ENCODE assay signal across 21 cellular contexts in the genomic region with DNA sequence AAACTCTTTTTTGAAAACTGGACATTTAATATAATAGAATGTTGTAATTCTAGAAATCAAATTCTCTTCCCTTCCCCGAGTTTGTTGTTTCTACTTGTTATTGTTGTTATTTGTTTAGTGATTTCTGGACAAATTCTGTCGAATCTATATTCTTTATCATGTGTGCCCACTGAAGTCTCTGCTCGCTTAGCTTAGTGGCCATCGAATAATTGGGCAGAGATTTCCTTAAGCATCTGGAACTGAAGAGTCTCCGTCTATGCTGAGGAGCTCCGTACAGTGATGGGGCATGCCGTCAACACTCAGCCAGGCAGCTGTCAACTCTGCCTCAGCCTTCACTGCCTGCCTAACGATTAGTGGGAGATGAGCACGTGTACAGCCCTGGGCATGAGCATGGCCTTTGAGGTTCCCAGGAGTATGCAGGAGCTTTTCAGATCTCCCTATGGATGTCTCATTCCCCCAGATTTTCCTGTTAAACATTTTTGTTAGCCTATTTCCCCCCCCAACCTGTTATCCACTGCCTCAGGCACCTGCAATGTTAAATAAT.
"Had no signal": no experiment of that assay in that cellular context is flagged by ENCODE, and none has a peak within 500 bp of the region (broad histone marks: within the 10 kb centered on the region; RNA-seq: fewer than 3 reads in every experiment).

No MANE protein-coding gene starts in this region.

- H3K36me3 ChIP-seq: esophagus muscularis mucosa, gastrocnemius medialis, left lung, ovary, right atrium auricular region, tibial artery, upper lobe of right lung, vagina had no signal

- DNase-seq: effector memory CD8-positive, alpha-beta T cell; gastrocnemius medialis; immature natural killer cell; left lung; mesenchymal stem cell; midbrain; nephron progenitor cell; ovary; stimulated activated CD4-positive, alpha-beta T cell treated with anti-CD3 and anti-CD28 coated beads, Interleukin-4, amount 100 ng/mL, for 1 hour; stimulated activated CD8-positive, alpha-beta memory T cell treated with anti-CD3 and anti-CD28 coated beads, Interleukin-4, amount 100 ng/mL, for 48 hours; upper lobe of right lung had no signal

- H3K4me3 ChIP-seq: esophagus muscularis mucosa, gastrocnemius medialis, left lung, lung, ovary, right atrium auricular region, smooth muscle cell, tibial artery, upper lobe of right lung, vagina had no signal

- H3K4me1 ChIP-seq: upper lobe of right lung, vagina had no signal

- H3K4me2 ChIP-seq: smooth muscle cell had no signal

- H3K27ac Mint-ChIP-seq: dendritic cell treated with granulocyte-macrophage colony-stimulating factor and Interleukin-4, amounts not matched to agents 40 ng/mL and 50 ng/mL, for 4 days; effector memory CD8-positive, alpha-beta T cell; immature natural killer cell; nephron progenitor cell; stimulated activated effector memory CD8-positive, alpha-beta T cell treated with anti-CD3 and anti-CD28 coated beads, Interleukin-12 subunit alpha, Interleukin-12 subunit beta, amount 100 ng/mL, for 72 hours; stimulated activated naive CD8-positive, alpha-beta T cell treated with anti-CD3 and anti-CD28 coated beads, Interleukin-15, Interleukin-2, amounts not matched to agents 100 ng/mL and 50 ng/mL, for 24 hours had no signal

- H3K27me3 ChIP-seq: esophagus muscularis mucosa, gastrocnemius medialis, ovary, right atrium auricular region, tibial artery, upper lobe of right lung, vagina had no signal

- H3K27ac ChIP-seq: epithelial cell of prostate, esophagus muscularis mucosa, gastrocnemius medialis, left lung, ovary, right atrium auricular region, tibial artery, upper lobe of right lung, vagina had no signal

- ATAC-seq: effector memory CD8-positive, alpha-beta T cell; gastrocnemius medialis; left lung; stimulated activated effector memory CD8-positive, alpha-beta T cell treated with anti-CD3 and anti-CD28 coated beads, Interleukin-12 subunit alpha, Interleukin-12 subunit beta, amount 100 ng/mL, for 72 hours; upper lobe of right lung had no signal

- H3K36me3 Mint-ChIP-seq: immature natural killer cell; stimulated activated effector memory CD8-positive, alpha-beta T cell treated with anti-CD3 and anti-CD28 coated beads, Interleukin-12 subunit alpha, Interleukin-12 subunit beta, amount 100 ng/mL, for 72 hours had no signal

- H3K4me3 Mint-ChIP-seq: dendritic cell treated with granulocyte-macrophage colony-stimulating factor and Interleukin-4, amounts not matched to agents 40 ng/mL and 50 ng/mL, for 4 days; effector memory CD8-positive, alpha-beta T cell; immature natural killer cell; nephron progenitor cell; stimulated activated effector memory CD8-positive, alpha-beta T cell treated with anti-CD3 and anti-CD28 coated beads, Interleukin-12 subunit alpha, Interleukin-12 subunit beta, amount 100 ng/mL, for 72 hours; stimulated activated naive CD8-positive, alpha-beta T cell treated with anti-CD3 and anti-CD28 coated beads, Interleukin-15, Interleukin-2, amounts not matched to agents 100 ng/mL and 50 ng/mL, for 24 hours had no signal

- H3K9me3 ChIP-seq: esophagus muscularis mucosa, gastrocnemius medialis, left lung, ovary, upper lobe of right lung, vagina had no signal

- H3K9me3 Mint-ChIP-seq: dendritic cell treated with granulocyte-macrophage colony-stimulating factor and Interleukin-4, amounts not matched to agents 40 ng/mL and 50 ng/mL, for 4 days; effector memory CD8-positive, alpha-beta T cell; immature natural killer cell had no signal
